In the genomic region with DNA sequence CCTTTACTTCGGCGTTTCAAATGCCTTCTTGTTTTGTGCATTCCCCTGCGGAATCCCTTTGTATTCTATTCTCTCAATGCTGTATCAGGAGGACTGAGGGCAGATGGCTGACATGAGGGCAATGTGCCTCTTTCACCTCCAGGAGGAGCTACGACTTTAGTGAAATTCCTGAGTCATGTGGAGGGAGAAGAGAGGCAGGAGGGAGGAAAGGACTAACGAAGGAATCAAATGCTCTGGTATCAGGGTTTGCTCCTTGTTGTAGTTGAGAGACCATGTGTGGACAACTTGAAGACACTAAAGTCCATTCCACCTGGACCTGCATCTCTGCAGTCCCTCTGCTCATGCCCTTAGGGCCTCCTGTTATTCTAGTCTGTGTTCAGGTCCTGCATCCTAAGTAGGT, we compare ENCODE assay signal across 2 cellular contexts.
A peak's percentile ranks its signal among the peaks of the same experiment; 100 is the strongest.
TF ChIP-seq lines count a peak whose summit lies in the region.

No MANE protein-coding gene starts in this region.

TF ChIP-seq in WTC11, 78 proteins besides CTCF, POLR2A, EP300 and RAD21 (continues in another document):
- peak; percentile 30; the same call in 1 of the 2 replicates for TF ChIP-seq USF1 (CRISPR knock-in tag; IDR thresholded peaks at IDR 0.05)
- TF ChIP-seq IRF1 (CRISPR knock-in tag; IDR thresholded peaks at IDR 0.05), result no peak
- TF ChIP-seq, protein P1, sequence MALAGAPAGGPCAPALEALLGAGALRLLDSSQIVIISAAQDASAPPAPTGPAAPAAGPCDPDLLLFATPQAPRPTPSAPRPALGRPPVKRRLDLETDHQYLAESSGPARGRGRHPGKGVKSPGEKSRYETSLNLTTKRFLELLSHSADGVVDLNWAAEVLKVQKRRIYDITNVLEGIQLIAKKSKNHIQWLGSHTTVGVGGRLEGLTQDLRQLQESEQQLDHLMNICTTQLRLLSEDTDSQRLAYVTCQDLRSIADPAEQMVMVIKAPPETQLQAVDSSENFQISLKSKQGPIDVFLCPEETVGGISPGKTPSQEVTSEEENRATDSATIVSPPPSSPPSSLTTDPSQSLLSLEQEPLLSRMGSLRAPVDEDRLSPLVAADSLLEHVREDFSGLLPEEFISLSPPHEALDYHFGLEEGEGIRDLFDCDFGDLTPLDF (CRISPR knock-in tag; IDR thresholded peaks at IDR 0.05), result no peak
- TF ChIP-seq TCF7 (CRISPR knock-in tag; IDR thresholded peaks at IDR 0.05; ENCODE audit: low read depth), result no peak
- TF ChIP-seq, protein P2, sequence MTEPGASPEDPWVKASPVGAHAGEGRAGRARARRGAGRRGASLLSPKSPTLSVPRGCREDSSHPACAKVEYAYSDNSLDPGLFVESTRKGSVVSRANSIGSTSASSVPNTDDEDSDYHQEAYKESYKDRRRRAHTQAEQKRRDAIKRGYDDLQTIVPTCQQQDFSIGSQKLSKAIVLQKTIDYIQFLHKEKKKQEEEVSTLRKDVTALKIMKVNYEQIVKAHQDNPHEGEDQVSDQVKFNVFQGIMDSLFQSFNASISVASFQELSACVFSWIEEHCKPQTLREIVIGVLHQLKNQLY (CRISPR knock-in tag; IDR thresholded peaks at IDR 0.05), result no peak
- TF ChIP-seq GABPB1 (CRISPR knock-in tag; IDR thresholded peaks at IDR 0.05), result no peak
- TF ChIP-seq ZNF423 (CRISPR knock-in tag; IDR thresholded peaks at IDR 0.05), result no peak
- TF ChIP-seq ZNF138 (CRISPR knock-in tag; conservative IDR thresholded peaks at IDR 0.05), result no peak
- no peak for TF ChIP-seq RORB (CRISPR knock-in tag; IDR thresholded peaks at IDR 0.05)
- TF ChIP-seq CBFB (CRISPR knock-in tag; IDR thresholded peaks at IDR 0.05; ENCODE audit: low read depth), result no peak
- TF ChIP-seq ZNF281 (CRISPR knock-in tag; IDR thresholded peaks at IDR 0.05), result peak; percentile 62; the same call in 1 of the 2 replicates
- TF ChIP-seq TEAD1 (CRISPR knock-in tag; IDR thresholded peaks at IDR 0.05), result 0 out of 2 replicates have a peak, but pooled peaks have one; percentile 19
- no peak for TF ChIP-seq ZNF671 (CRISPR knock-in tag; IDR thresholded peaks at IDR 0.05)
- TF ChIP-seq, protein P3, sequence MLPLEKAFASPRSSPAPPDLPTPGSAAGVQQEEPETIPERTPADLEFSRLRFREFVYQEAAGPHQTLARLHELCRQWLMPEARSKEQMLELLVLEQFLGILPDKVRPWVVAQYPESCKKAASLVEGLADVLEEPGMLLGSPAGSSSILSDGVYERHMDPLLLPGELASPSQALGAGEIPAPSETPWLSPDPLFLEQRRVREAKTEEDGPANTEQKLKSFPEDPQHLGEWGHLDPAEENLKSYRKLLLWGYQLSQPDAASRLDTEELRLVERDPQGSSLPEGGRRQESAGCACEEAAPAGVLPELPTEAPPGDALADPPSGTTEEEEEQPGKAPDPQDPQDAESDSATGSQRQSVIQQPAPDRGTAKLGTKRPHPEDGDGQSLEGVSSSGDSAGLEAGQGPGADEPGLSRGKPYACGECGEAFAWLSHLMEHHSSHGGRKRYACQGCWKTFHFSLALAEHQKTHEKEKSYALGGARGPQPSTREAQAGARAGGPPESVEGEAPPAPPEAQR (CRISPR knock-in tag; IDR thresholded peaks at IDR 0.05), result no peak
- TF ChIP-seq CDX4 (CRISPR knock-in tag; IDR thresholded peaks at IDR 0.05; ENCODE audit: borderline replicate concordance), result no peak
- TF ChIP-seq, protein P4, sequence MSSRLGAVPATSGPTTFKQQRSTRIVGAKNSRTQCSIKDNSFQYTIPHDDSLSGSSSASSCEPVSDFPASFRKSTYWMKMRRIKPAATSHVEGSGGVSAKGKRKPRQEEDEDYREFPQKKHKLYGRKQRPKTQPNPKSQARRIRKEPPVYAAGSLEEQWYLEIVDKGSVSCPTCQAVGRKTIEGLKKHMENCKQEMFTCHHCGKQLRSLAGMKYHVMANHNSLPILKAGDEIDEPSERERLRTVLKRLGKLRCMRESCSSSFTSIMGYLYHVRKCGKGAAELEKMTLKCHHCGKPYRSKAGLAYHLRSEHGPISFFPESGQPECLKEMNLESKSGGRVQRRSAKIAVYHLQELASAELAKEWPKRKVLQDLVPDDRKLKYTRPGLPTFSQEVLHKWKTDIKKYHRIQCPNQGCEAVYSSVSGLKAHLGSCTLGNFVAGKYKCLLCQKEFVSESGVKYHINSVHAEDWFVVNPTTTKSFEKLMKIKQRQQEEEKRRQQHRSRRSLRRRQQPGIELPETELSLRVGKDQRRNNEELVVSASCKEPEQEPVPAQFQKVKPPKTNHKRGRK (CRISPR knock-in tag; IDR thresholded peaks at IDR 0.05; ENCODE audit: borderline replicate concordance), result 0 out of 2 replicates have a peak, but pooled peaks have one; percentile 8

TF ChIP-seq in HepG2, 621 proteins besides CTCF, POLR2A, EP300 and RAD21:
- TF ChIP-seq, protein P5, sequence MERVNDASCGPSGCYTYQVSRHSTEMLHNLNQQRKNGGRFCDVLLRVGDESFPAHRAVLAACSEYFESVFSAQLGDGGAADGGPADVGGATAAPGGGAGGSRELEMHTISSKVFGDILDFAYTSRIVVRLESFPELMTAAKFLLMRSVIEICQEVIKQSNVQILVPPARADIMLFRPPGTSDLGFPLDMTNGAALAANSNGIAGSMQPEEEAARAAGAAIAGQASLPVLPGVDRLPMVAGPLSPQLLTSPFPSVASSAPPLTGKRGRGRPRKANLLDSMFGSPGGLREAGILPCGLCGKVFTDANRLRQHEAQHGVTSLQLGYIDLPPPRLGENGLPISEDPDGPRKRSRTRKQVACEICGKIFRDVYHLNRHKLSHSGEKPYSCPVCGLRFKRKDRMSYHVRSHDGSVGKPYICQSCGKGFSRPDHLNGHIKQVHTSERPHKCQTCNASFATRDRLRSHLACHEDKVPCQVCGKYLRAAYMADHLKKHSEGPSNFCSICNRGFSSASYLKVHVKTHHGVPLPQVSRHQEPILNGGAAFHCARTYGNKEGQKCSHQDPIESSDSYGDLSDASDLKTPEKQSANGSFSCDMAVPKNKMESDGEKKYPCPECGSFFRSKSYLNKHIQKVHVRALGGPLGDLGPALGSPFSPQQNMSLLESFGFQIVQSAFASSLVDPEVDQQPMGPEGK (CRISPR knock-in tag; IDR thresholded peaks at IDR 0.05), result no peak
- TF ChIP-seq ZNF660 (CRISPR knock-in tag; IDR thresholded peaks at IDR 0.05; ENCODE audit: borderline replicate concordance, low read depth) (no peak), POLR2AphosphoS5 (IDR thresholded peaks at IDR 0.05; ENCODE audit: low read depth, low read length) (no peak), NFIB (CRISPR knock-in tag; IDR thresholded peaks at IDR 0.05; ENCODE audit: borderline replicate concordance) (no peak), SOX13 (IDR thresholded peaks at IDR 0.05) (no peak), SOX13 (CRISPR knock-in tag; conservative IDR thresholded peaks at IDR 0.05 in 1 of 2, IDR thresholded peaks at IDR 0.05 in 1 of 2) (no peak), IKZF1 (IDR thresholded peaks at IDR 0.05) (no peak), ZNF207 (IDR thresholded peaks at IDR 0.05; ENCODE audit: borderline replicate concordance) (no peak), ZNF775 (CRISPR knock-in tag; IDR thresholded peaks at IDR 0.05; ENCODE audit: borderline replicate concordance) (no peak), ZNF383 (CRISPR knock-in tag; IDR thresholded peaks at IDR 0.05; ENCODE audit: borderline replicate concordance) (no peak), CHCHD3 (CRISPR knock-in tag; IDR thresholded peaks at IDR 0.05) (no peak), ZNF790 (CRISPR knock-in tag; IDR thresholded peaks at IDR 0.05; ENCODE audit: borderline replicate concordance) (no peak), SP140L (CRISPR knock-in tag; IDR thresholded peaks at IDR 0.05; ENCODE audit: borderline replicate concordance) (no peak), ATF5 (CRISPR knock-in tag; IDR thresholded peaks at IDR 0.05; ENCODE audit: low read depth) (no peak), KMT2B (CRISPR knock-in tag; IDR thresholded peaks at IDR 0.05) (no peak), ZBTB2 (CRISPR knock-in tag; IDR thresholded peaks at IDR 0.05; ENCODE audit: low read depth) (no peak), ZFY (CRISPR knock-in tag; IDR thresholded peaks at IDR 0.05) (no peak), ERF (CRISPR knock-in tag; IDR thresholded peaks at IDR 0.05) (no peak)
- TF ChIP-seq, protein P6, sequence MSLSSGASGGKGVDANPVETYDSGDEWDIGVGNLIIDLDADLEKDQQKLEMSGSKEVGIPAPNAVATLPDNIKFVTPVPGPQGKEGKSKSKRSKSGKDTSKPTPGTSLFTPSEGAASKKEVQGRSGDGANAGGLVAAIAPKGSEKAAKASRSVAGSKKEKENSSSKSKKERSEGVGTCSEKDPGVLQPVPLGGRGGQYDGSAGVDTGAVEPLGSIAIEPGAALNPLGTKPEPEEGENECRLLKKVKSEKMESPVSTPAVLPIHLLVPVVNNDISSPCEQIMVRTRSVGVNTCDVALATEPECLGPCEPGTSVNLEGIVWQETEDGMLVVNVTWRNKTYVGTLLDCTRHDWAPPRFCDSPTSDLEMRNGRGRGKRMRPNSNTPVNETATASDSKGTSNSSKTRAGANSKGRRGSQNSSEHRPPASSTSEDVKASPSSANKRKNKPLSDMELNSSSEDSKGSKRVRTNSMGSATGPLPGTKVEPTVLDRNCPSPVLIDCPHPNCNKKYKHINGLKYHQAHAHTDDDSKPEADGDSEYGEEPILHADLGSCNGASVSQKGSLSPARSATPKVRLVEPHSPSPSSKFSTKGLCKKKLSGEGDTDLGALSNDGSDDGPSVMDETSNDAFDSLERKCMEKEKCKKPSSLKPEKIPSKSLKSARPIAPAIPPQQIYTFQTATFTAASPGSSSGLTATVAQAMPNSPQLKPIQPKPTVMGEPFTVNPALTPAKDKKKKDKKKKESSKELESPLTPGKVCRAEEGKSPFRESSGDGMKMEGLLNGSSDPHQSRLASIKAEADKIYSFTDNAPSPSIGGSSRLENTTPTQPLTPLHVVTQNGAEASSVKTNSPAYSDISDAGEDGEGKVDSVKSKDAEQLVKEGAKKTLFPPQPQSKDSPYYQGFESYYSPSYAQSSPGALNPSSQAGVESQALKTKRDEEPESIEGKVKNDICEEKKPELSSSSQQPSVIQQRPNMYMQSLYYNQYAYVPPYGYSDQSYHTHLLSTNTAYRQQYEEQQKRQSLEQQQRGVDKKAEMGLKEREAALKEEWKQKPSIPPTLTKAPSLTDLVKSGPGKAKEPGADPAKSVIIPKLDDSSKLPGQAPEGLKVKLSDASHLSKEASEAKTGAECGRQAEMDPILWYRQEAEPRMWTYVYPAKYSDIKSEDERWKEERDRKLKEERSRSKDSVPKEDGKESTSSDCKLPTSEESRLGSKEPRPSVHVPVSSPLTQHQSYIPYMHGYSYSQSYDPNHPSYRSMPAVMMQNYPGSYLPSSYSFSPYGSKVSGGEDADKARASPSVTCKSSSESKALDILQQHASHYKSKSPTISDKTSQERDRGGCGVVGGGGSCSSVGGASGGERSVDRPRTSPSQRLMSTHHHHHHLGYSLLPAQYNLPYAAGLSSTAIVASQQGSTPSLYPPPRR (CRISPR knock-in tag; IDR thresholded peaks at IDR 0.05; ENCODE audit: borderline replicate concordance), result no peak
TF ChIP-seq in HepG2: peak in this region for 0.
